ENCODE assay signal across 18 cellular contexts in the genomic region with DNA sequence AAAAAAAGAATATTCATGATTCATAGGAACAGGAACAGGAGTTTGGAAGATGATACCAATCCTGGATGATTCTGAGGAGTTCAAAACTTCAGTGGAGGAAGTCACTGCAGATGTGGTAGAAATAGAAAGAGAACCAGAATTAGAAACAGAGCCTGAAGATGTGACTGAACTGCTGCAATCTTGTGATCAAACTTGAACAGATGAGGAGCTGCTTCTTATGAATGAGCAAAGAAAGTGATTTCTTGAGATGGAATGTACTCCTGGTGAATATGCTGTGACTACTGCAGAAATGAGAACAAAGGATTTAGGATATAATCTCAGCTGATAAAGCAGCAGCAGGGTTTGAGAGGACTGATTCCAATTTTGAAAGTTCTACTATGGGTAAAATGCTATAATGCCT.
DNase-seq lines count a peak whose midpoint lies in the region; ATAC-seq, FAIRE-seq and TF ChIP-seq lines count a peak whose summit lies in the region.
"Had no signal": no experiment of that assay in that cellular context is flagged by ENCODE, and none has a peak within 500 bp of the region (broad histone marks: within the 10 kb centered on the region; RNA-seq: fewer than 3 reads in every experiment).

No MANE protein-coding gene starts in this region.

- no peak overlapping the region for H3K27ac ChIP-seq in foreskin keratinocyte
- H3K27ac ChIP-seq: heart left ventricle had no signal

- peak; percentile 58 for ATAC-seq in foreskin keratinocyte
- no peak for ATAC-seq in HG02571 (IDR thresholded peaks at IDR 0.05; ENCODE audit: unreplicated experiment)
- ATAC-seq in HG02885 (IDR thresholded peaks at IDR 0.05; ENCODE audit: poor library complexity, unreplicated experiment) = no peak
- ATAC-seq: heart left ventricle had no signal

- DNase-seq in AG10803 (ENCODE audit: low read depth) (peak; percentile 56), GM19239 (ENCODE audit: insufficient read length, low spot score) (no peak), astrocyte of the hippocampus (ENCODE audit: low read depth, low spot score) (peak; percentile 10), foreskin keratinocyte (peak; percentile 11 to 59), SIG-M5 treated with dmso at 0.1 percent for 504 hours (lab: John Stamatoyannopoulos, UW; ENCODE audit: unreplicated experiment) (no peak), NCI-H510A (lab: John Stamatoyannopoulos, UW) (no peak)
- DNase-seq: activated naive CD4-positive, alpha-beta T cell treated with anti-CD3 and anti-CD28 coated beads, Interleukin-2, amount 50 U/mL, for 16 hours; activated T-cell treated with anti-CD3 and anti-CD28 coated beads for 4 hours; COR-L47; dermis blood vessel endothelial cell; heart left ventricle; NCI-H146; NCI-H2227 treated with DMSO at 0.1 percent for 48 hours; RPMI8226; stimulated activated CD4-positive, alpha-beta T cell treated with anti-CD3 and anti-CD28 coated beads, Interleukin-2, amount 100 ng/mL, for 48 hours had no signal

- TF ChIP-seq CTCF in AG10803 (conservative IDR thresholded peaks at IDR 0.05; ENCODE audit: low read length) = no peak
- TF ChIP-seq CTCF in foreskin keratinocyte (conservative IDR thresholded peaks at IDR 0.05) = no peak

- H3K27me3 ChIP-seq in foreskin keratinocyte = no peaks in the 10 kb centered on the region
- H3K27me3 ChIP-seq: heart left ventricle had no signal

- H3K4me3 ChIP-seq in AG10803 (ENCODE audit: low read length) = no peak overlapping the region
- H3K4me3 ChIP-seq: heart left ventricle had no signal

- peak; percentile 28 for FAIRE-seq in GM19239 (lab: Jason Lieb, UNC)
- FAIRE-seq: urothelium cell line had no signal

- H3K4me1 ChIP-seq in foreskin keratinocyte = peaks cover 27% of the 10 kb centered on the region

Comparison
In these comparisons a context has a peak if more than half of its experiments do, and no peak if none do; other contexts are left out.
1. DNase-seq: peak in AG10803 (single experiment), astrocyte of the hippocampus (single experiment) and foreskin keratinocyte (2 of 2); none in GM19239 (single experiment), SIG-M5 treated with dmso at 0.1 percent for 504 hours (single experiment) and NCI-H510A (single experiment).